Comparison of ENCODE assay signal across 13 cellular contexts in genomic region chr19:51124729-51125128, GRCh38. TPM values are rescaled to one million over a fixed set of nuclear protein-coding genes. Genes with fewer than 3 reads are reported as not detected.
DNase-seq lines count a peak whose midpoint lies in the region; ATAC-seq and TF ChIP-seq lines count a peak whose summit lies in the region.
"Had no signal": no experiment of that assay in that cellular context is flagged by ENCODE, and none has a peak within 500 bp of the region (broad histone marks: within the 10 kb centered on the region; RNA-seq: fewer than 3 reads in every experiment).

SIGLEC9 (plus strand) TSS chr19:51124906; CDS start chr19:51124975, 69 bp downstream.

- CTCF ChIA-PET in MCF 10A (lab: Yijun Ruan, JAX): no interaction called here

- H3K36me3 ChIP-seq in breast epithelium: no peaks in the 10 kb centered on the region
- no peaks in the 10 kb centered on the region for H3K36me3 ChIP-seq in mucosa of rectum (ENCODE audit: control insufficient read depth in 2 of 2, insufficient read depth in 2 of 2, low read length in 2 of 2)
- H3K36me3 ChIP-seq in upper lobe of right lung: no peaks in the 10 kb centered on the region

- H3K9me3 ChIP-seq in breast epithelium: no peaks in the 10 kb centered on the region
- no peaks in the 10 kb centered on the region for H3K9me3 ChIP-seq in mucosa of rectum (ENCODE audit: control insufficient read depth in 2 of 2, low read length in 2 of 2)
- no peaks in the 10 kb centered on the region for H3K9me3 ChIP-seq in upper lobe of right lung

- ATAC-seq in upper lobe of right lung: peak; percentile 55
- ATAC-seq in HG02852 (IDR thresholded peaks at IDR 0.05; ENCODE audit: unreplicated experiment): no peak
- no peak for ATAC-seq in HG03460 (IDR thresholded peaks at IDR 0.05; ENCODE audit: unreplicated experiment)

- BruUV-seq in MCF 10A (replicated peaks; lab: Mats Ljungman, UMichigan): no TSS peak

- no peak for TF ChIP-seq POLR2A in breast epithelium (IDR thresholded peaks at IDR 0.05)

- TF ChIP-seq CTCF in breast epithelium (IDR thresholded peaks at IDR 0.05): no peak
- no peak for TF ChIP-seq CTCF in MCF 10A (IDR thresholded peaks at IDR 0.05; ENCODE audit: unreplicated experiment)
- no peak for TF ChIP-seq CTCF in upper lobe of right lung (IDR thresholded peaks at IDR 0.05)

- H3K27me3 Mint-ChIP-seq in MCF 10A (ENCODE audit: insufficient read depth, unreplicated experiment): no peaks in the 10 kb centered on the region

- H3K36me3 Mint-ChIP-seq in MCF 10A (ENCODE audit: insufficient read depth, unreplicated experiment): no peaks in the 10 kb centered on the region
- H3K36me3 Mint-ChIP-seq: brain had no signal

- peak within 1 kb of the TSS in 1 of 2 donors; percentile 33 for H3K9ac ChIP-seq in mucosa of rectum (ENCODE audit: low read depth in 1 of 2, low read length in 2 of 2)

- H3K4me1 ChIP-seq in breast epithelium: no peaks in the 10 kb centered on the region
- H3K4me1 ChIP-seq in mucosa of rectum (ENCODE audit: control insufficient read depth in 2 of 2, insufficient read depth in 2 of 2, low read length in 2 of 2): peaks cover 7 to 13% of the 10 kb centered on the region in 2 donors
- peaks cover 12% of the 10 kb centered on the region for H3K4me1 ChIP-seq in upper lobe of right lung

- H3K27me3 ChIP-seq in breast epithelium (peaks cover 0 to 15% of the 10 kb centered on the region in 2 donors), mucosa of rectum (ENCODE audit: control insufficient read depth in 2 of 2, insufficient read depth in 2 of 2, low read length in 2 of 2) (no peaks in the 10 kb centered on the region), upper lobe of right lung (no peaks in the 10 kb centered on the region)

- H3K4me1 Mint-ChIP-seq in MCF 10A (ENCODE audit: insufficient read depth, unreplicated experiment): no peaks in the 10 kb centered on the region
- H3K4me1 Mint-ChIP-seq: brain had no signal

- DNase-seq in breast epithelium (ENCODE audit: low spot score in 2 of 2): peak in 1 of 2 donors; percentile 48
- DNase-seq in MCF 10A (ENCODE audit: unreplicated experiment): no peak
- DNase-seq in upper lobe of right lung: peak; percentile 74
- no peak for DNase-seq in ureter (ENCODE audit: low spot score)
- DNase-seq: midbrain; NCI-H1048; NK-92 treated with Interleukin-12 subunit alpha and Interleukin-12 subunit beta, amount 100 ng/mL, for 24 hours had no signal

- intact Hi-C loops in breast epithelium (cut with DNase I; ENCODE audit: low total_unique reads): no loop called here
- intact Hi-C loops in MCF 10A (cut with micrococcal nuclease): no loop called here
- intact Hi-C loops in upper lobe of right lung (cut with DNase I): no loop called here

- H3K4me3 ChIP-seq in breast epithelium (peak within 1 kb of the TSS; percentile 1 to 35 (median 27)), mucosa of rectum (ENCODE audit: low read length in 2 of 2) (peak within 1 kb of the TSS; percentile 7 to 23), upper lobe of right lung (peak within 1 kb of the TSS; percentile 42)

- peaks cover 21% of the 10 kb centered on the region for H3K9me3 Mint-ChIP-seq in MCF 10A (ENCODE audit: unreplicated experiment)

- H3K27ac Mint-ChIP-seq in MCF 10A (ENCODE audit: low read depth, unreplicated experiment): no peak within 1 kb of the TSS
- H3K27ac Mint-ChIP-seq: brain had no signal

- POLR2A ChIA-PET in MCF 10A (lab: Yijun Ruan, JAX): no interaction called here

- no peak within 1 kb of the TSS for H3K4me3 Mint-ChIP-seq in MCF 10A (ENCODE audit: unreplicated experiment)
- H3K4me3 Mint-ChIP-seq: brain had no signal

- H3K27ac ChIP-seq in breast epithelium (peak within 1 kb of the TSS in 1 of 2 donors; percentile 71), cingulate gyrus (ENCODE audit: low read depth, low read length) (peak within 1 kb of the TSS; percentile 39), mucosa of rectum (ENCODE audit: low read depth in 2 of 2, low read length in 2 of 2) (peak within 1 kb of the TSS; percentile 39 to 43), upper lobe of right lung (peak within 1 kb of the TSS; percentile 72)
- H3K27ac ChIP-seq: C4-2B had no signal

RNA-seq across cellular contexts. Expression of gene SIGLEC9, which starts in this region (rescaled TPM):
- total RNA-seq in breast epithelium (1 to 10 TPM; 3.4 to 7.0 (median 4.3) TPM), MCF 10A (2022) (not detected in 2 replicates), upper lobe of right lung (14.5 TPM), ureter (3.2 TPM)
